24 cellular contexts compared by ENCODE assay signal in the genomic region with DNA sequence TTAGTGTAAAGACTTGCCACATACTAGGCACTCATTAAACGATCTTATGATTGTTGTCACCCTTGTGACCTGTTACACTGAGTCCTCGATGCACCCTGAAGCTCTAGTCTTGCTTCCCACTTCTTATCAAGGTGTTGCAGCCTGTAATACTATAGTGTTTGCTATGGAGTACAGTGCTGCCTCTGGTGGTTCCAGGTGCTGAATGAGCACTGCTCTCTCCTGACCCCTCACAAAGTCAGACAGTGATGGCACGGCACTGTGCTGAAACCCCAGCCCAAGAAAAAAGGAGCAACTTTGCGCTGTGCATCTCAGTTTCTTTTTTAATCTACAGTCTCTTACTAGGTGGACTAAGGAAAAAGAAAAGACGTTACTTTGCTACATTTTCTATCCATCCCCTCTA.
"Had no signal": no experiment of that assay in that cellular context is flagged by ENCODE, and none has a peak within 500 bp of the region (broad histone marks: within the 10 kb centered on the region; RNA-seq: fewer than 3 reads in every experiment).

No MANE protein-coding gene starts in this region.

- H3K9ac ChIP-seq: SK-N-SH had no signal

- H3K36me3 ChIP-seq: MG63 had no signal

- H3K36me3 Mint-ChIP-seq: T-cell had no signal

- H3K27ac ChIP-seq: HL-60, RWPE1 had no signal

- H3K9me3 ChIP-seq: MG63, SK-N-SH had no signal

- H3K27ac Mint-ChIP-seq: T-cell; T-helper 1 cell treated with Interleukin-12 subunit alpha and Interleukin-12 subunit beta and Interleukin-4 antibody, amounts not matched to agents 30 μg/mL and 1 μg/mL, for 36 hours had no signal

- H3K9me2 ChIP-seq: SK-N-SH had no signal

- H3K4me3 ChIP-seq: MG63 had no signal

- H3K9me3 Mint-ChIP-seq: T-helper 1 cell treated with Interleukin-12 subunit alpha and Interleukin-12 subunit beta and Interleukin-4 antibody, amounts not matched to agents 30 μg/mL and 1 μg/mL, for 36 hours had no signal

- H3K4me3 Mint-ChIP-seq: T-cell; T-helper 1 cell treated with Interleukin-12 subunit alpha and Interleukin-12 subunit beta and Interleukin-4 antibody, amounts not matched to agents 30 μg/mL and 1 μg/mL, for 36 hours had no signal

- H3K4me2 ChIP-seq: SK-N-SH had no signal

- ATAC-seq: Panc1, PC-3, T-cell had no signal

- DNase-seq: IMR-90; MG63; NCI-H1092; NCI-H1105 treated with DMSO at 0.1 percent for 48 hours; NCI-H1417 treated with DMSO at 0.1 percent for 48 hours; NCI-H146; NCI-H1694 treated with DMSO at 0.1 percent for 48 hours; NCI-H1930; NCI-H2081; NCI-H2107; NCI-H2227 treated with DMSO at 0.1 percent for 48 hours; NCI-H524; NCI-H526 treated with DMSO at 0.1 percent for 48 hours; NCI-H774; NK-92 treated with Interleukin-12 subunit alpha and Interleukin-12 subunit beta, amount 100 ng/mL, for 24 hours; PC-3; SHP77; SK-N-SH; SW 1271; T-cell had no signal

- H3K27me3 ChIP-seq: MG63 had no signal

- H3K4me1 Mint-ChIP-seq: T-cell had no signal
